In the genomic region with DNA sequence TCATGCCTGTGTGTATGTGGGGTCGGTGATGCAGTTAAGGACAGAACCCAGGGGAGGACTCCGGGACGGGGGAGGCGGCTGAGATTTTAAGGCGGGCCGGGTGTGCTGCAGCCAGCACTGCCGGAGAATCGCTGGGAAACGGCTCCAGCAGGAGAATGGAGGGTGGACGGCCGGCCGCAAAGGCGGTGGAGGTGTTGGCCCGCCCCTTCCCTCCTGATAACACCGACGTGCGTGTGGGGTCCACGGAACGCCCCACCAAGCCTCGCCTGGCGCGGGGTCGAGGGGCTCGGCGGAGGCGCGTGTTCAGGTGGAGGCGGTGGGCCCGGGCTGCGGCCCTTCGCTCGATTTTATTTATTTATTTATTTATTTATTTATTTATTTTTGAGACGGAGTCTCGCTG, we compare ENCODE assay signal across 1 cellular context.
TF ChIP-seq lines count a peak whose summit lies in the region.

No MANE protein-coding gene starts in this region.

TF ChIP-seq in HCT116, 20 proteins besides CTCF, POLR2A, EP300 and RAD21:
- no peak for TF ChIP-seq EZH2phosphoT487 (IDR thresholded peaks at IDR 0.05; ENCODE audit: borderline replicate concordance)
- TF ChIP-seq TCF7L2 (IDR thresholded peaks at IDR 0.05; ENCODE audit: borderline replicate concordance, extremely low read depth, insufficient read depth, insufficient read length): no peak
- TF ChIP-seq EGR1 (IDR thresholded peaks at IDR 0.05; ENCODE audit: low read depth): no peak
- no peak for TF ChIP-seq SRF (IDR thresholded peaks at IDR 0.05; ENCODE audit: low read depth)
- TF ChIP-seq ZNF274 (IDR thresholded peaks at IDR 0.05; ENCODE audit: low read depth, low read length): no peak
- no peak for TF ChIP-seq ZFX (IDR thresholded peaks at IDR 0.05)
- no peak for TF ChIP-seq SP1 (IDR thresholded peaks at IDR 0.05; ENCODE audit: low read depth)
- TF ChIP-seq, protein P1, sequence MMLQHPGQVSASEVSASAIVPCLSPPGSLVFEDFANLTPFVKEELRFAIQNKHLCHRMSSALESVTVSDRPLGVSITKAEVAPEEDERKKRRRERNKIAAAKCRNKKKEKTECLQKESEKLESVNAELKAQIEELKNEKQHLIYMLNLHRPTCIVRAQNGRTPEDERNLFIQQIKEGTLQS (IDR thresholded peaks at IDR 0.05): no peak
- TF ChIP-seq MAX (IDR thresholded peaks at IDR 0.05): no peak
- no peak for TF ChIP-seq EZH2 (IDR thresholded peaks at IDR 0.05)
- TF ChIP-seq SIN3A (IDR thresholded peaks at IDR 0.05; ENCODE audit: low read depth): no peak
- no peak for TF ChIP-seq CEBPB (IDR thresholded peaks at IDR 0.05; ENCODE audit: low read depth)
